ENCODE assay signal across 20 cellular contexts in genomic region chr9:78312125-78312524, GRCh38.
"Had no signal": no experiment of that assay in that cellular context is flagged by ENCODE, and none has a peak within 500 bp of the region (broad histone marks: within the 10 kb centered on the region; RNA-seq: fewer than 3 reads in every experiment).

No MANE protein-coding gene starts in this region.

- H3K27ac ChIP-seq: ascending aorta, gastrocnemius medialis, heart left ventricle, thoracic aorta, upper lobe of left lung, WERI-Rb-1 had no signal

- H3K4me1 Mint-ChIP-seq: activated naive CD4-positive, alpha-beta T cell treated with anti-CD3 and anti-CD28 coated beads, Interleukin-2, amount 50 U/mL, for 24 hours; stimulated activated naive B cell treated with anti-CD40 and anti-IgM and Interleukin-4, amounts not matched to agents 10 μg/mL and 1 μg/mL and 100 μg/mL, for 72 hours; T-helper 17 cell had no signal

- ATAC-seq: activated T-cell treated with anti-CD3 and anti-CD28 coated beads, Interleukin-2, amount 50 U/mL, for 72 hours; esophagus mucosa; gastrocnemius medialis; heart left ventricle; left ventricle myocardium superior; naive thymus-derived CD8-positive, alpha-beta T cell; stimulated activated naive B cell treated with anti-CD40 and anti-IgM and Interleukin-4, amounts not matched to agents 10 μg/mL and 1 μg/mL and 100 μg/mL, for 72 hours; T-helper 17 cell had no signal

- H3K27ac Mint-ChIP-seq: activated naive CD4-positive, alpha-beta T cell treated with anti-CD3 and anti-CD28 coated beads, Interleukin-2, amount 50 U/mL, for 24 hours; activated T-cell treated with anti-CD3 and anti-CD28 coated beads, Interleukin-2, amount 50 U/mL, for 72 hours; stimulated activated naive B cell treated with anti-CD40 and anti-IgM and Interleukin-4, amounts not matched to agents 10 μg/mL and 1 μg/mL and 100 μg/mL, for 72 hours; T-helper 17 cell had no signal

- H3K4me3 Mint-ChIP-seq: activated naive CD4-positive, alpha-beta T cell treated with anti-CD3 and anti-CD28 coated beads, Interleukin-2, amount 50 U/mL, for 24 hours; activated T-cell treated with anti-CD3 and anti-CD28 coated beads, Interleukin-2, amount 50 U/mL, for 72 hours; naive thymus-derived CD8-positive, alpha-beta T cell; stimulated activated naive B cell treated with anti-CD40 and anti-IgM and Interleukin-4, amounts not matched to agents 10 μg/mL and 1 μg/mL and 100 μg/mL, for 72 hours; T-helper 17 cell had no signal

- H3K9me3 Mint-ChIP-seq: activated naive CD4-positive, alpha-beta T cell treated with anti-CD3 and anti-CD28 coated beads, Interleukin-2, amount 50 U/mL, for 24 hours; activated T-cell treated with anti-CD3 and anti-CD28 coated beads, Interleukin-2, amount 50 U/mL, for 72 hours; naive thymus-derived CD8-positive, alpha-beta T cell; stimulated activated naive B cell treated with anti-CD40 and anti-IgM and Interleukin-4, amounts not matched to agents 10 μg/mL and 1 μg/mL and 100 μg/mL, for 72 hours had no signal

- H3K27me3 Mint-ChIP-seq: activated naive CD4-positive, alpha-beta T cell treated with anti-CD3 and anti-CD28 coated beads, Interleukin-2, amount 50 U/mL, for 24 hours; naive thymus-derived CD8-positive, alpha-beta T cell; stimulated activated naive B cell treated with anti-CD40 and anti-IgM and Interleukin-4, amounts not matched to agents 10 μg/mL and 1 μg/mL and 100 μg/mL, for 72 hours; T-helper 17 cell had no signal

- DNase-seq: activated CD4-positive, alpha-beta T cell treated with anti-CD3 and anti-CD28 coated beads, Interleukin-2, amount 50 U/mL, for 4 hours; activated gamma-delta T cell; activated T-cell treated with anti-CD3 and anti-CD28 coated beads, Interleukin-2, amount 50 U/mL, for 72 hours; cerebellar nuclear complex; cortex of kidney; effector CD8-positive, alpha-beta T cell; gastrocnemius medialis; heart left ventricle; left ventricle myocardium superior; mesenchymal stem cell; naive thymus-derived CD8-positive, alpha-beta T cell; retina; stimulated activated naive B cell treated with anti-CD40 and anti-IgM and Interleukin-4, amounts not matched to agents 10 μg/mL and 1 μg/mL and 100 μg/mL, for 72 hours; T-helper 17 cell; upper lobe of left lung; WERI-Rb-1 had no signal
